ENCODE assay signal across 8 cellular contexts in the genomic region with DNA sequence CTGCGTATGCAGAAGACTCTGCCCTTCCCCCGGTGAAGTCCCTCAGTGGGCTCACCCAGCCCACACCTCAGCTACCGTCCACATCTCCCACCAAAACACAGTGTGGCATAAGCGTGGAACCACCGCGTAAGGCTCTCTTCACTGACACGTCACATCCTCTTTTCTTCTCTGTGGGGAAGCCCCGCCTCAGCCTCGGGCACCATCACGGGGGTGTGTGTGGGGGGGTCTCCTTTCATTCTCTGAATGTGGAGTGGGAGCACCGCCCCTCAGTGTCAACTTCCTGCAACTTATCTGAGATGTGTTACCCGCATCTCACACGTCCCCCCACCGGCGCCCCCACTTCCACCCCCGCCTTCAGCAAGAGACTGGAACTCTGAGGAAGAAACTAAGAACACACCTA.
DNase-seq lines count a peak whose midpoint lies in the region; ATAC-seq and TF ChIP-seq lines count a peak whose summit lies in the region.

No MANE protein-coding gene starts in this region.

- intact Hi-C loops in heart right ventricle (cut with DNase I) = no loop called here

- DNase-seq in activated CD8-positive, alpha-beta memory T cell treated with anti-CD3 and anti-CD28 coated beads for 4 hours (ENCODE audit: low read depth in 2 of 2) = peak; percentile 86
- peak in 1 of 2 donors; percentile 12 for DNase-seq in heart right ventricle
- peak; percentile 62 for DNase-seq in stimulated activated CD8-positive, alpha-beta memory T cell treated with anti-CD3 and anti-CD28 coated beads, Interleukin-12 subunit alpha, Interleukin-12 subunit beta, amount 100 ng/mL, for 24 hours (ENCODE audit: extremely low read depth)
- no peak for DNase-seq in NCI-H2196 (lab: John Stamatoyannopoulos, UW; ENCODE audit: unreplicated experiment)
- no peak for DNase-seq in NCI-H82 (lab: John Stamatoyannopoulos, UW)
- no peak for DNase-seq in occipital lobe (lab: John Stamatoyannopoulos, UW)
- no peak for DNase-seq in GDM1 (lab: John Stamatoyannopoulos, UW)

- TF ChIP-seq CTCF in heart right ventricle (IDR thresholded peaks at IDR 0.05) = no peak

- ATAC-seq in GM18868 (IDR thresholded peaks at IDR 0.05; ENCODE audit: unreplicated experiment) (peak; percentile 57), heart right ventricle (peak in 5 of 8 donors; percentile 29 to 55 (median 35))

- H3K9me3 ChIP-seq in heart right ventricle = no peaks in the 10 kb centered on the region

- no peaks in the 10 kb centered on the region for H3K36me3 ChIP-seq in heart right ventricle

- 78 to 83% methylated on average over 16 of the region's 16 CpGs for WGBS in heart right ventricle, 2 donors

- H3K27me3 ChIP-seq in heart right ventricle = no peaks in the 10 kb centered on the region

- H3K4me3 ChIP-seq in heart right ventricle = peak overlapping the region in 1 of 10 donors; percentile 26

- H3K4me1 ChIP-seq in heart right ventricle = peaks cover 0 to 17% (median 0%) of the 10 kb centered on the region in 9 donors

- H3K27ac ChIP-seq in heart right ventricle = peak overlapping the region in 1 of 10 donors; percentile 56

Comparison
In these comparisons a context has a peak if more than half of its experiments do, and no peak if none do; other contexts are left out.
1. DNase-seq: peak in activated CD8-positive, alpha-beta memory T cell treated with anti-CD3 and anti-CD28 coated beads for 4 hours (2 of 2) and stimulated activated CD8-positive, alpha-beta memory T cell treated with anti-CD3 and anti-CD28 coated beads, Interleukin-12 subunit alpha, Interleukin-12 subunit beta, amount 100 ng/mL, for 24 hours (single experiment); none in NCI-H2196 (single experiment), NCI-H82 (single experiment), occipital lobe (single experiment) and GDM1 (single experiment).